Comparison of ENCODE assay signal across 1 cellular context in genomic region chr1:229186373-229187056, GRCh38.
TF ChIP-seq lines count a peak whose summit lies in the region.

No MANE protein-coding gene starts in this region.

TF ChIP-seq in H1, 55 proteins besides CTCF, POLR2A, EP300 and RAD21 (continued from another document):
- TF ChIP-seq HDAC2 (IDR thresholded peaks at IDR 0.05; ENCODE audit: borderline replicate concordance in 1 of 2, low read depth in 2 of 2, low read length in 2 of 2) (no peak), SP2 (IDR thresholded peaks at IDR 0.05; ENCODE audit: low read length) (no peak), SP1 (IDR thresholded peaks at IDR 0.05; ENCODE audit: low read depth, low read length) (no peak), NANOG (IDR thresholded peaks at IDR 0.05; ENCODE audit: insufficient read depth, low read depth, low read length, poor library complexity, severe bottlenecking) (no peak), CREB1 (IDR thresholded peaks at IDR 0.05) (no peak)
